In the genomic region with DNA sequence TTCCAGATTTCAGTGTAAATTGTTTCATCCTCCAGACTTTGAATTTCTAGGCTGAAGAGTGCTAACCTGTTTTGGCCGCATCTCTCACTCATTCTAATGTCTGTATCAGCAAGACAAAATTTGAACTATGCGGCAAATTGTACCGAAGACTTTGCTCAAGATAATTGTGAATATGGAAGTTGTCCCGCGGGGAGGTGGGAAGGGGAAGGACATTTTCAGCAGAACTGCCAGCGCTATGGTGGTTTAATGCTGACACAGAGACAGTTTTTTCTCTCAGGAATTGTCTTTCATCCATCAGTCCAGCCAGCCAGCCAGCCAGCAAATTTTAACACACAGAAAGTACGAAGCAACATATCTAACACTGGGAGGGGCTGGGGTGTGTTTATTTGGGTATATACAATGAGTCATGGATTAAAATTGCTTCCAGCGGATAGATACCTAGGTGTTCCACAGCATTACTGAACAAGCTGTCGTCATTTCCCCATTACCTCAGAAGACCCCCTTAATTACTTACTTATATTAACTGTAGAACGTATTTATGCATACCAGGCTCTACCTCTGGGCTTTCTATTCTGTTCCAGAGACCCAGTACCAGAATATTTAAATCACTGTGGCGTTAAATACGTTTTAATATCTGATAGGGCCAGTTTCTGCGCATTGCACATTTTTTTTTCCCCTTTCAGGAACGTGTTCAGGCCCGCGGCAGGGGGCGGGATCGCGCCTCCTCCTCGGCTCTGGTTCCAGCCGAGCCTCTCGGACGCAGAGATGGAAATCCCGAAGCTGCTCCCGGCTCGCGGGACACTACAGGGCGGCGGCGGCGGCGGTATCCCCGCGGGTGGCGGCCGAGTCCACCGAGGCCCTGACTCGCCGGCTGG, we compare ENCODE assay signal across 7 cellular contexts. TPM values are rescaled to one million over a fixed set of nuclear protein-coding genes. Genes with fewer than 3 reads are reported as not detected.
DNase-seq lines count a peak whose midpoint lies in the region; ATAC-seq, FAIRE-seq and TF ChIP-seq lines count a peak whose summit lies in the region.
"Not testable (repeated sequence)": the region's sequence is repeated elsewhere in the genome, so short reads cannot be mapped to it uniquely, and the experiment has no call there.

A gene (plus strand): TSS at position 728 of the 875 bp plus-strand sequence. CDS start 38 bp downstream, at position 766.

- H3K36me3 ChIP-seq in bronchial epithelial cell (ENCODE audit: control insufficient read depth, insufficient read depth, low read length); right atrium auricular region: not testable (repeated sequence)

- FAIRE-seq in bronchial epithelial cell (lab: Jason Lieb, UNC) = not testable (repeated sequence)

- H3K4me3 ChIP-seq in bronchial epithelial cell (ENCODE audit: low read depth, low read length) = peak within 1 kb of the TSS; percentile 49
- peak within 1 kb of the TSS; percentile 58 for H3K4me3 ChIP-seq in right atrium auricular region

- ATAC-seq in GM18511 (IDR thresholded peaks at IDR 0.05; ENCODE audit: unreplicated experiment) (peak; percentile 56), HG02588 (IDR thresholded peaks at IDR 0.05; ENCODE audit: unreplicated experiment) (peak; percentile 52), SK-N-SH treated with all-trans-retinoic acid at 6 μM for 48 hours (peak; percentile 68), omental fat pad (ENCODE audit: low FRiP score) (peak; percentile 55)

- not testable (repeated sequence) for H3K9me3 ChIP-seq in right atrium auricular region

- H3K27me3 ChIP-seq in bronchial epithelial cell (ENCODE audit: control insufficient read depth, insufficient read depth, low read length); right atrium auricular region: not testable (repeated sequence)

- DNase-seq in KBM-7 (peak; percentile 53), bronchial epithelial cell (ENCODE audit: low read depth) (peak; percentile 76)
- DNase-seq in right atrium auricular region (ENCODE audit: low spot score); omental fat pad (ENCODE audit: low spot score): not testable (repeated sequence)

- not testable (repeated sequence) for H3K4me1 ChIP-seq in right atrium auricular region

- in situ Hi-C loops in KBM-7 (cut with MboI; ENCODE audit: low pct_unique_long_range_greater_than_20kb, low sequenced_read_pairs) = loop anchor here (25.0 kb wide), 2 partner anchors 321 to 479 kb away; a partner anchor contains a TSS

- TF ChIP-seq CTCF in bronchial epithelial cell (IDR thresholded peaks at IDR 0.05; ENCODE audit: insufficient read depth, low read length, severe bottlenecking); right atrium auricular region (IDR thresholded peaks at IDR 0.05); omental fat pad (IDR thresholded peaks at IDR 0.05): not testable (repeated sequence)

- H3K27ac ChIP-seq in right atrium auricular region = peak within 1 kb of the TSS; percentile 88 to 94

RNA-seq across cellular contexts. Expression of the gene that starts here (rescaled TPM):
- 11.1 and 17.9 TPM in 2 replicates for total RNA-seq in bronchial epithelial cell
- 1 to 10 TPM; 7.5 TPM for total RNA-seq in right atrium auricular region
- 10 to 100 TPM in 3 of 4 donors, 1 to 10 TPM in 1; 9.9 to 23.1 (median 12.6) TPM for total RNA-seq in omental fat pad
